Comparison of ENCODE assay signal across 1 cellular context in the genomic region with DNA sequence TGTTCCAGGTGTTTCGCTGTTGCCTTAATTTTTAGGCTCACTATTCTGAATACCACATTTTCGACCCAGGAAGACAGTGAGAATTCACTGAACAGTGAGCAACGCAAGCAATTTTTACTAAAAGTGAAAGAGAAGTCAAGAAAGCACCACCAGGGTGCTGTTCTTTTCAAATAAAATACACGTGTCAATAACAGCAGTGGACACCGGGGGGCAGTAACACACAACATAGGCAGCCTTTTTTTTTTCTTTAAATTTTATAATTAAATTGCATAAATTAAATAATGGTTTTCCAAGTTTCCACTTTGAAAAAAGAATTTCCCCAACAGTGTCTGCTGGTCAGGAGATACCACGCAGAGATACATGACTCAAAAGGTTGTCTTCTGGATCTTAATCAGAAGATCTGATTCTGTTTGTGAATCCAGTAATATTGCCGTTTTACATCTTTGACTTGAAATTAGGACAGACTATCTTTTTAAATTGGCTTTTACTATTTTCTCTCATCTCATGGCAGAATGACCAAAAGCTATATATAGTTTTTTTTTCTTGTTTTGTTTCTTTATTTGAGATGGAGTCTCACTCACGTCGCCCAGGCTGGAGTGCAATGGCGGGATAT.
A peak's percentile ranks its signal among the peaks of the same experiment; 100 is the strongest.
TF ChIP-seq lines count a peak whose summit lies in the region.

No MANE protein-coding gene starts in this region.

TF ChIP-seq in GM12878, 131 proteins besides CTCF, POLR2A, EP300 and RAD21 (continued from another document):
- TF ChIP-seq, protein P1, sequence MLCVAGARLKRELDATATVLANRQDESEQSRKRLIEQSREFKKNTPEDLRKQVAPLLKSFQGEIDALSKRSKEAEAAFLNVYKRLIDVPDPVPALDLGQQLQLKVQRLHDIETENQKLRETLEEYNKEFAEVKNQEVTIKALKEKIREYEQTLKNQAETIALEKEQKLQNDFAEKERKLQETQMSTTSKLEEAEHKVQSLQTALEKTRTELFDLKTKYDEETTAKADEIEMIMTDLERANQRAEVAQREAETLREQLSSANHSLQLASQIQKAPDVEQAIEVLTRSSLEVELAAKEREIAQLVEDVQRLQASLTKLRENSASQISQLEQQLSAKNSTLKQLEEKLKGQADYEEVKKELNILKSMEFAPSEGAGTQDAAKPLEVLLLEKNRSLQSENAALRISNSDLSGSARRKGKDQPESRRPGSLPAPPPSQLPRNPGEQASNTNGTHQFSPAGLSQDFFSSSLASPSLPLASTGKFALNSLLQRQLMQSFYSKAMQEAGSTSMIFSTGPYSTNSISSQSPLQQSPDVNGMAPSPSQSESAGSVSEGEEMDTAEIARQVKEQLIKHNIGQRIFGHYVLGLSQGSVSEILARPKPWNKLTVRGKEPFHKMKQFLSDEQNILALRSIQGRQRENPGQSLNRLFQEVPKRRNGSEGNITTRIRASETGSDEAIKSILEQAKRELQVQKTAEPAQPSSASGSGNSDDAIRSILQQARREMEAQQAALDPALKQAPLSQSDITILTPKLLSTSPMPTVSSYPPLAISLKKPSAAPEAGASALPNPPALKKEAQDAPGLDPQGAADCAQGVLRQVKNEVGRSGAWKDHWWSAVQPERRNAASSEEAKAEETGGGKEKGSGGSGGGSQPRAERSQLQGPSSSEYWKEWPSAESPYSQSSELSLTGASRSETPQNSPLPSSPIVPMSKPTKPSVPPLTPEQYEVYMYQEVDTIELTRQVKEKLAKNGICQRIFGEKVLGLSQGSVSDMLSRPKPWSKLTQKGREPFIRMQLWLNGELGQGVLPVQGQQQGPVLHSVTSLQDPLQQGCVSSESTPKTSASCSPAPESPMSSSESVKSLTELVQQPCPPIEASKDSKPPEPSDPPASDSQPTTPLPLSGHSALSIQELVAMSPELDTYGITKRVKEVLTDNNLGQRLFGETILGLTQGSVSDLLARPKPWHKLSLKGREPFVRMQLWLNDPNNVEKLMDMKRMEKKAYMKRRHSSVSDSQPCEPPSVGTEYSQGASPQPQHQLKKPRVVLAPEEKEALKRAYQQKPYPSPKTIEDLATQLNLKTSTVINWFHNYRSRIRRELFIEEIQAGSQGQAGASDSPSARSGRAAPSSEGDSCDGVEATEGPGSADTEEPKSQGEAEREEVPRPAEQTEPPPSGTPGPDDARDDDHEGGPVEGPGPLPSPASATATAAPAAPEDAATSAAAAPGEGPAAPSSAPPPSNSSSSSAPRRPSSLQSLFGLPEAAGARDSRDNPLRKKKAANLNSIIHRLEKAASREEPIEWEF (IDR thresholded peaks at IDR 0.05; ENCODE audit: insufficient replicate concordance, low read depth, low read length): no peak
- TF ChIP-seq, protein P2, sequence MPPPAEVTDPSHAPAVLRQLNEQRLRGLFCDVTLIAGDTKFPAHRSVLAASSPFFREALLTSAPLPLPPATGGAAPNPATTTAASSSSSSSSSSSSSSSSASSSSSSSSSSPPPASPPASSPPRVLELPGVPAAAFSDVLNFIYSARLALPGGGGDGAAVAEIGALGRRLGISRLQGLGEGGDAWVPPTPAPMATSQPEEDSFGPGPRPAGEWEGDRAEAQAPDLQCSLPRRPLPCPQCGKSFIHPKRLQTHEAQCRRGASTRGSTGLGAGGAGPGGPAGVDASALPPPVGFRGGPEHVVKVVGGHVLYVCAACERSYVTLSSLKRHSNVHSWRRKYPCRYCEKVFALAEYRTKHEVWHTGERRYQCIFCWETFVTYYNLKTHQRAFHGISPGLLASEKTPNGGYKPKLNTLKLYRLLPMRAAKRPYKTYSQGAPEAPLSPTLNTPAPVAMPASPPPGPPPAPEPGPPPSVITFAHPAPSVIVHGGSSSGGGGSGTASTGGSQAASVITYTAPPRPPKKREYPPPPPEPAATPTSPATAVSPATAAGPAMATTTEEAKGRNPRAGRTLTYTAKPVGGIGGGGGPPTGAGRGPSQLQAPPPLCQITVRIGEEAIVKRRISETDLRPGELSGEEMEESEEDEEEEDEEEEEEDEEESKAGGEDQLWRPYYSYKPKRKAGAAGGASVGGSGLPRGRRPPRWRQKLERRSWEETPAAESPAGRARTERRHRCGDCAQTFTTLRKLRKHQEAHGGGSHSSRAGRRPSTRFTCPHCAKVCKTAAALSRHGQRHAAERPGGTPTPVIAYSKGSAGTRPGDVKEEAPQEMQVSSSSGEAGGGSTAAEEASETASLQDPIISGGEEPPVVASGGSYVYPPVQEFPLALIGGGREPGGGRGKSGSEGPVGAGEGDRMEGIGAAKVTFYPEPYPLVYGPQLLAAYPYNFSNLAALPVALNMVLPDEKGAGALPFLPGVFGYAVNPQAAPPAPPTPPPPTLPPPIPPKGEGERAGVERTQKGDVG (CRISPR knock-in tag; IDR thresholded peaks at IDR 0.05): no peak
- no peak for TF ChIP-seq TCF3 (IDR thresholded peaks at IDR 0.05; ENCODE audit: borderline replicate concordance, insufficient read depth, low read depth, low read length)
- no peak for TF ChIP-seq SRF (IDR thresholded peaks at IDR 0.05; ENCODE audit: low read depth in 2 of 2, low read length in 2 of 2)
- peak; percentile 47; the same call in 1 of the 2 replicates for TF ChIP-seq SMC3 (IDR thresholded peaks at IDR 0.05; ENCODE audit: borderline replicate concordance, low read length)
- TF ChIP-seq POU2F2 (IDR thresholded peaks at IDR 0.05; ENCODE audit: borderline replicate concordance, low read depth, low read length): no peak
- TF ChIP-seq MXI1 (IDR thresholded peaks at IDR 0.05; ENCODE audit: low read depth, low read length): no peak
- TF ChIP-seq, protein P3, sequence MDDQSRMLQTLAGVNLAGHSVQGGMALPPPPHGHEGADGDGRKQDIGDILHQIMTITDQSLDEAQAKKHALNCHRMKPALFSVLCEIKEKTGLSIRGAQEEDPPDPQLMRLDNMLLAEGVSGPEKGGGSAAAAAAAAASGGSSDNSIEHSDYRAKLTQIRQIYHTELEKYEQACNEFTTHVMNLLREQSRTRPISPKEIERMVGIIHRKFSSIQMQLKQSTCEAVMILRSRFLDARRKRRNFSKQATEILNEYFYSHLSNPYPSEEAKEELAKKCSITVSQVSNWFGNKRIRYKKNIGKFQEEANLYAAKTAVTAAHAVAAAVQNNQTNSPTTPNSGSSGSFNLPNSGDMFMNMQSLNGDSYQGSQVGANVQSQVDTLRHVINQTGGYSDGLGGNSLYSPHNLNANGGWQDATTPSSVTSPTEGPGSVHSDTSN (IDR thresholded peaks at IDR 0.05; ENCODE audit: insufficient replicate concordance, low read depth, low read length): no peak
- no peak for TF ChIP-seq KAT2A (conservative IDR thresholded peaks at IDR 0.05; ENCODE audit: control insufficient read depth, low read depth, low read length)
- TF ChIP-seq, protein P4, sequence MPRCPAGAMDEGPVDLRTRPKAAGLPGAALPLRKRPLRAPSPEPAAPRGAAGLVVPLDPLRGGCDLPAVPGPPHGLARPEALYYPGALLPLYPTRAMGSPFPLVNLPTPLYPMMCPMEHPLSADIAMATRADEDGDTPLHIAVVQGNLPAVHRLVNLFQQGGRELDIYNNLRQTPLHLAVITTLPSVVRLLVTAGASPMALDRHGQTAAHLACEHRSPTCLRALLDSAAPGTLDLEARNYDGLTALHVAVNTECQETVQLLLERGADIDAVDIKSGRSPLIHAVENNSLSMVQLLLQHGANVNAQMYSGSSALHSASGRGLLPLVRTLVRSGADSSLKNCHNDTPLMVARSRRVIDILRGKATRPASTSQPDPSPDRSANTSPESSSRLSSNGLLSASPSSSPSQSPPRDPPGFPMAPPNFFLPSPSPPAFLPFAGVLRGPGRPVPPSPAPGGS (IDR thresholded peaks at IDR 0.05; ENCODE audit: borderline replicate concordance, insufficient read depth, low read depth, low read length, poor library complexity, severe bottlenecking): no peak
